8 cellular contexts compared by ENCODE assay signal in genomic region chr5:73454379-73455036, GRCh38. TPM values are rescaled to one million over a fixed set of nuclear protein-coding genes. Genes with fewer than 3 reads are reported as not detected.
A peak's percentile ranks its signal among the peaks of the same experiment; 100 is the strongest.
DNase-seq lines count a peak whose midpoint lies in the region; ATAC-seq and TF ChIP-seq lines count a peak whose summit lies in the region.

No MANE protein-coding gene starts in this region.

- H3K4me3 ChIP-seq in dorsolateral prefrontal cortex (no peak overlapping the region), mesendoderm (ENCODE audit: low read length) (no peak overlapping the region)

- no peak overlapping the region for H3K4me2 ChIP-seq in mesendoderm (ENCODE audit: low read length)

- H2BK120ac ChIP-seq in mesendoderm (ENCODE audit: low read depth, low read length): no peak overlapping the region

- H4K8ac ChIP-seq in mesendoderm (ENCODE audit: low read depth, low read length): no peak overlapping the region

- TF ChIP-seq CTCF in dorsolateral prefrontal cortex (IDR thresholded peaks at IDR 0.05 in 54 of 56, conservative IDR thresholded peaks at IDR 0.05 in 2 of 56; ENCODE audit: low read depth in 1 of 56, partially characterized antibody in 56 of 56): peak in 54 of 56 donors; percentile 5 to 68 (median 48)

- no peak overlapping the region for H4K5ac ChIP-seq in mesendoderm (ENCODE audit: low read length)

- no peak overlapping the region for H3K4ac ChIP-seq in mesendoderm (ENCODE audit: low read depth, low read length)

- H3K4me1 ChIP-seq in mesendoderm (ENCODE audit: control insufficient read depth, low read depth, low read length): no peaks in the 10 kb centered on the region

- H2BK15ac ChIP-seq in mesendoderm (replicated peaks; ENCODE audit: low read depth): no peak overlapping the region

- H3K27ac ChIP-seq in dorsolateral prefrontal cortex (no peak overlapping the region), mesendoderm (ENCODE audit: low read depth, low read length) (no peak overlapping the region)

- no peak overlapping the region for H3K56ac ChIP-seq in mesendoderm (ENCODE audit: low read length)

- no peaks in the 10 kb centered on the region for H3K79me2 ChIP-seq in mesendoderm (ENCODE audit: control insufficient read depth, insufficient read depth, low read length)

- no peak overlapping the region for H3K18ac ChIP-seq in mesendoderm (ENCODE audit: low read length)

- ATAC-seq in GM21381 (IDR thresholded peaks at IDR 0.05; ENCODE audit: unreplicated experiment) (peak; percentile 74), GM21786 (IDR thresholded peaks at IDR 0.05; ENCODE audit: unreplicated experiment) (no peak)

- peak; percentile 97 for DNase-seq in DMS53 treated with DMSO at 0.1 percent for 48 hours (lab: John Stamatoyannopoulos, UW; ENCODE audit: unreplicated experiment)
- DNase-seq in MV-4-11 (lab: John Stamatoyannopoulos, UW): peak; percentile 7
- peak; percentile 68 for DNase-seq in SHP77 treated with DMSO at 0.1 percent for 48 hours (lab: John Stamatoyannopoulos, UW)
- no peak for DNase-seq in dorsolateral prefrontal cortex
- DNase-seq in mesendoderm: peak; percentile 95
- no peak for DNase-seq in KG1 (lab: John Stamatoyannopoulos, UW)

- WGBS in mesendoderm (ENCODE audit: extremely low coverage, insufficient coverage, low lambda C conversion rate): no CpG with 5 or more reads among the region's 6 CpGs

- H3K27me3 ChIP-seq in dorsolateral prefrontal cortex: peaks cover 6 to 97% (median 59%) of the 10 kb centered on the region in 45 donors
- peaks cover 29% of the 10 kb centered on the region for H3K27me3 ChIP-seq in mesendoderm (ENCODE audit: insufficient read depth, low read length, poor library complexity)

- H2AK5ac ChIP-seq in mesendoderm (ENCODE audit: low read length): no peak overlapping the region

- no peak overlapping the region for H2BK5ac ChIP-seq in mesendoderm (ENCODE audit: low read length)

- intact Hi-C loops in dorsolateral prefrontal cortex (cut with DNase I): loop anchor here in 1 of 2 donors (10.0 kb wide), 1 partner anchor 180 kb away; no protein-coding TSS in a partner anchor

- no peaks in the 10 kb centered on the region for H3K79me1 ChIP-seq in mesendoderm (ENCODE audit: low read length)

- H3K23ac ChIP-seq in mesendoderm (ENCODE audit: low read length): no peak overlapping the region

- no peaks in the 10 kb centered on the region for H3K36me3 ChIP-seq in mesendoderm (ENCODE audit: control insufficient read depth, insufficient read depth, low read length)

- H3K9ac ChIP-seq in mesendoderm (ENCODE audit: low read length): no peak overlapping the region

RNA-seq across cellular contexts. Expression of gene FOXD1, which starts 5.9 kb away (rescaled TPM):
- 10 to 100 TPM in 1 of 120 experiments, 1 to 10 TPM in 110, under 1 TPM in 9; 0.46 to 10.1 (median 2.2) TPM for total RNA-seq in dorsolateral prefrontal cortex
- 0.25 TPM for polyA plus RNA-seq in mesendoderm (2013, experiment 1 of 2)
- polyA plus RNA-seq in mesendoderm (2013, experiment 2 of 2): 0.21 TPM

RNA-seq across cellular contexts. Expression of gene BTF3, which starts 43.7 kb away (rescaled TPM):
- total RNA-seq in dorsolateral prefrontal cortex: 100 to 1,000 TPM; 164 to 273 (median 215) TPM
- 1,570 TPM for polyA plus RNA-seq in mesendoderm (2013, experiment 1 of 2)
- polyA plus RNA-seq in mesendoderm (2013, experiment 2 of 2): 1,558 TPM

Comparison
In these comparisons a context has a peak if more than half of its experiments do, and no peak if none do; other contexts are left out.
1. DNase-seq: peak in DMS53 treated with DMSO at 0.1 percent for 48 hours (single experiment), MV-4-11 (single experiment), SHP77 treated with DMSO at 0.1 percent for 48 hours (single experiment) and mesendoderm (single experiment); none in dorsolateral prefrontal cortex (0 of 10) and KG1 (single experiment).